ENCODE assay signal across 8 cellular contexts in genomic region chr19:55635856-55636440, GRCh38. TPM values are rescaled to one million over a fixed set of nuclear protein-coding genes. Genes with fewer than 3 reads are reported as not detected.
DNase-seq lines count a peak whose midpoint lies in the region; ATAC-seq, FAIRE-seq and TF ChIP-seq lines count a peak whose summit lies in the region.

No MANE protein-coding gene starts in this region.

- FAIRE-seq in GM12891 (lab: Jason Lieb, UNC) = no peak

- TF ChIP-seq CTCF in activated B cell treated with CpG ODN at 0.5 μM for 24 hours (IDR thresholded peaks at IDR 0.05) (no peak), glutamatergic neuron (IDR thresholded peaks at IDR 0.05; ENCODE audit: partially characterized antibody, unreplicated experiment) (no peak)

- CTCF ChIA-PET in activated B cell treated with CpG ODN at 0.5 μM for 24 hours (lab: Charles Lee) = interaction anchor here (0.7 to 1.9 kb wide), 2 partner anchors 17 to 124 kb away, joined by 3 to 4 read pairs; no protein-coding TSS in a partner anchor

- DNase-seq in GM12891 (ENCODE audit: insufficient read length, low spot score) (no peak), activated B cell treated with CpG ODN at 0.5 μM for 24 hours (no peak), glutamatergic neuron (no peak), skeletal muscle cell (ENCODE audit: low read depth) (no peak), NCI-H2107 (lab: John Stamatoyannopoulos, UW) (no peak), NCI-H2029 (lab: John Stamatoyannopoulos, UW) (no peak), RKO (ENCODE audit: low spot score) (no peak)

- H3K9me3 Mint-ChIP-seq in activated B cell treated with CpG ODN at 0.5 μM for 24 hours = peaks cover 3% of the 10 kb centered on the region
- peaks cover 4% of the 10 kb centered on the region for H3K9me3 Mint-ChIP-seq in glutamatergic neuron (ENCODE audit: unreplicated experiment)

- H3K4me3 Mint-ChIP-seq in activated B cell treated with CpG ODN at 0.5 μM for 24 hours (peak overlapping the region; percentile 100), glutamatergic neuron (ENCODE audit: unreplicated experiment) (peak overlapping the region; percentile 98)

- TF ChIP-seq POLR2A in GM12891 (IDR thresholded peaks at IDR 0.05; ENCODE audit: low read depth, low read length) = peak; percentile 64; the same call in 1 of the 2 replicates

- H3K36me3 Mint-ChIP-seq in activated B cell treated with CpG ODN at 0.5 μM for 24 hours (ENCODE audit: low read depth) (peaks cover 26% of the 10 kb centered on the region), glutamatergic neuron (ENCODE audit: unreplicated experiment) (no peaks in the 10 kb centered on the region)

- H3K27me3 Mint-ChIP-seq in activated B cell treated with CpG ODN at 0.5 μM for 24 hours = no peaks in the 10 kb centered on the region
- H3K27me3 Mint-ChIP-seq in glutamatergic neuron (ENCODE audit: unreplicated experiment) = peaks cover 14% of the 10 kb centered on the region

- POLR2A ChIA-PET in activated B cell treated with CpG ODN at 0.5 μM for 24 hours (lab: Charles Lee) = interaction anchor here (0.9 to 5.2 kb wide), 7 partner anchors 12 to 160 kb away, joined by 3 to 55 read pairs (median 7); partner anchors contain the start of genes CCDC106, FIZ1, U2AF2 and ZNF524

- intact Hi-C loops in activated B cell treated with CpG ODN at 0.5 μM for 24 hours (cut with micrococcal nuclease) = loop anchor here (1.0 to 2.0 kb wide), 3 partner anchors 7 to 39 kb away; partner anchors contain the start of genes EPN1, FIZ1 and ZNF581

- no peak for ATAC-seq in activated B cell treated with CpG ODN at 0.5 μM for 24 hours (ENCODE audit: low read depth)
- ATAC-seq in GM19397 (IDR thresholded peaks at IDR 0.05; ENCODE audit: unreplicated experiment) = no peak

- H3K27ac Mint-ChIP-seq in activated B cell treated with CpG ODN at 0.5 μM for 24 hours (peak overlapping the region; percentile 100), glutamatergic neuron (ENCODE audit: unreplicated experiment) (peak overlapping the region; percentile 94)

- H3K4me1 Mint-ChIP-seq in activated B cell treated with CpG ODN at 0.5 μM for 24 hours = peaks cover 65% of the 10 kb centered on the region
- H3K4me1 Mint-ChIP-seq in glutamatergic neuron (ENCODE audit: low read depth, unreplicated experiment) = peaks cover 20% of the 10 kb centered on the region

- peak overlapping the region; percentile 100 for H3K4me3 ChIP-seq in skeletal muscle cell (ENCODE audit: low read depth, low read length)

TF ChIP-seq in GM12891, 5 proteins besides CTCF, POLR2A, EP300 and RAD21:
- 0 out of 2 replicates have a peak, but pooled peaks have one; percentile 24 for TF ChIP-seq SPI1 (IDR thresholded peaks at IDR 0.05; ENCODE audit: low read depth, low read length)
- no peak for TF ChIP-seq TAF1 (IDR thresholded peaks at IDR 0.05; ENCODE audit: low read depth, low read length)
- TF ChIP-seq PAX5 (IDR thresholded peaks at IDR 0.05; ENCODE audit: insufficient read depth, low read length, severe bottlenecking) = no peak
- peak; percentile 63 for TF ChIP-seq POLR2AphosphoS5 (IDR thresholded peaks at IDR 0.05; ENCODE audit: low read depth, low read length)
- no peak; the same call in 1 of the 2 replicates for TF ChIP-seq POU2F2 (IDR thresholded peaks at IDR 0.05; ENCODE audit: low read depth, low read length)
TF ChIP-seq in GM12891: peak in this region for 2.

RNA-seq across cellular contexts. Expression of gene ZNF580, which starts 4.9 kb away (rescaled TPM):
- 23.7 TPM for polyA plus RNA-seq in GM12891 (2012; ENCODE audit: low read depth, missing spikeins)
- total RNA-seq in activated B cell treated with CpG ODN at 0.5 μM for 24 hours (55.0 and 81.2 TPM in 2 replicates), glutamatergic neuron (ENCODE audit: unreplicated experiment) (43.6 TPM)

RNA-seq across cellular contexts. Expression of gene ZNF581, which starts 7.5 kb away (rescaled TPM):
- polyA plus RNA-seq in GM12891 (2012; ENCODE audit: low read depth, missing spikeins) = 47.3 TPM
- total RNA-seq in activated B cell treated with CpG ODN at 0.5 μM for 24 hours (42.7 and 46.5 TPM in 2 replicates), glutamatergic neuron (ENCODE audit: unreplicated experiment) (31.0 TPM)

RNA-seq across cellular contexts. Expression of gene ZNF784, which starts 11.6 kb away (rescaled TPM):
- 3.3 TPM for polyA plus RNA-seq in GM12891 (2012; ENCODE audit: low read depth, missing spikeins)
- 8.7 and 8.9 TPM in 2 replicates for total RNA-seq in activated B cell treated with CpG ODN at 0.5 μM for 24 hours
- total RNA-seq in glutamatergic neuron (ENCODE audit: unreplicated experiment) = 8.4 TPM

RNA-seq across cellular contexts. Expression of gene CCDC106, which starts 12.1 kb away (rescaled TPM):
- 29.7 TPM for polyA plus RNA-seq in GM12891 (2012; ENCODE audit: low read depth, missing spikeins)
- total RNA-seq in activated B cell treated with CpG ODN at 0.5 μM for 24 hours (14.0 and 14.4 TPM in 2 replicates), glutamatergic neuron (ENCODE audit: unreplicated experiment) (32.1 TPM)

RNA-seq across cellular contexts. Expression of gene U2AF2, which starts 18.9 kb away (rescaled TPM):
- 150 TPM for polyA plus RNA-seq in GM12891 (2012; ENCODE audit: low read depth, missing spikeins)
- total RNA-seq in activated B cell treated with CpG ODN at 0.5 μM for 24 hours (256 and 273 TPM in 2 replicates), glutamatergic neuron (ENCODE audit: unreplicated experiment) (216 TPM)
